In the genomic region with DNA sequence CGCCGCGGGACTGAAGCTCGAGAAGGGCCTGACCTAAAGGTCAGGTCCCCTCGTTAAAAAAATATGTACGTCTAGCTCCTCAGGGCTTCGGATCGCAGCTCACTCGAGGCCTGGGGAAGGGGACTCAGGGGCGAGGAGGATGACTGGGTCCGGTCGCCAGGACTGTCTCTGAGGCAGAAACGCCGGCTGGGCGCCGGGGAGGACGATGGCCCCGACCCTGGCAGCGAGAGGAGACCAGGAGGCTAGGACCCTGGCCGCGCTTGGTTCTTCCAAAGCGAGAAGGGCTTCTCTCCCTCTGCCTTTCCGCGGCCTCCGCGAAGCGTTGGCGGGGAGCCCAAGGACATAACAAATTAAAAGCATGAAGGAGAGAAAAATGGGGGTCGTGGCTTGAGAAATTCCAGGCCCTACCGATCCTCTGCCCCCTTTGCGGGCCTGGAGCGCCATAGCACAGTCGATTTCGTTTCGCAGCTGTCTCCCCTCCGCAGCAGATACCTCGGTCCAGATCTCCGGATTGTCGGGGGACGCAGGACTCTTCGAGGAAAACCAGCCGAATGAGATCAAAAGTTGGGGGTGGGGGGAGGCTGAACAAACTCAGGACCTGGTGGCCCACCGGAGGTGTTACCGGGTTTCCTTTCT, we compare ENCODE assay signal across 13 cellular contexts. TPM values are rescaled to one million over a fixed set of nuclear protein-coding genes. Genes with fewer than 3 reads are reported as not detected.
A peak's percentile ranks its signal among the peaks of the same experiment; 100 is the strongest.
DNase-seq lines count a peak whose midpoint lies in the region; ATAC-seq, FAIRE-seq and TF ChIP-seq lines count a peak whose summit lies in the region.
"Had no signal": no experiment of that assay in that cellular context is flagged by ENCODE, and none has a peak within 500 bp of the region (broad histone marks: within the 10 kb centered on the region; RNA-seq: fewer than 3 reads in every experiment).

No MANE protein-coding gene starts in this region.

- H2BK5ac ChIP-seq in H1 (ENCODE audit: low read depth, low read length): no peak overlapping the region

- no peak overlapping the region for H2AFZ ChIP-seq in H1 (ENCODE audit: low read length)
- H2AFZ ChIP-seq in neuron (ENCODE audit: low read depth, low read length): peak overlapping the region; percentile 3

- H3K4me2 ChIP-seq in BLaER1 (no peak overlapping the region), H1 (ENCODE audit: insufficient read depth in 1 of 2, low read depth in 2 of 2, low read length in 2 of 2) (peak overlapping the region; percentile 57 to 81)

- H3K27me3 ChIP-seq in BLaER1: peaks cover 100% of the 10 kb centered on the region
- peaks cover 98 to 100% (median 99%) of the 10 kb centered on the region in 4 experiments for H3K27me3 ChIP-seq in H1 (replicated peaks in 1 of 4; ENCODE audit: control insufficient read depth in 3 of 4, extremely low read depth in 1 of 4, insufficient read depth in 3 of 4, low read length in 3 of 4)
- peaks cover 91% of the 10 kb centered on the region for H3K27me3 ChIP-seq in neuron (ENCODE audit: insufficient read depth, low read length)

- H3K36me3 ChIP-seq in BLaER1: no peaks in the 10 kb centered on the region
- peaks cover 0 to 17% (median 0%) of the 10 kb centered on the region in 4 experiments; a peak in 2 of 8 replicates for H3K36me3 ChIP-seq in H1 (ENCODE audit: control insufficient read depth in 2 of 4, insufficient read depth in 4 of 4, low read length in 3 of 4)
- H3K36me3 ChIP-seq in neuron (ENCODE audit: insufficient read depth, low read length): no peaks in the 10 kb centered on the region
- H3K36me3 ChIP-seq: tibial nerve had no signal

- H3K79me1 ChIP-seq in H1 (ENCODE audit: low read depth, low read length): no peaks in the 10 kb centered on the region

- ATAC-seq in HG02759 (IDR thresholded peaks at IDR 0.05; ENCODE audit: unreplicated experiment): no peak

- TF ChIP-seq CTCF in GM13977 (IDR thresholded peaks at IDR 0.05; ENCODE audit: extremely low read depth, insufficient read depth, missing control alignments) (no peak), H1 (IDR thresholded peaks at IDR 0.05; ENCODE audit: control extremely low read depth in 1 of 3, insufficient read depth in 1 of 3, low read depth in 1 of 3, low read length in 3 of 3) (no peak)

- whole genome bisulfite sequencing in H1 (ENCODE audit: extremely low coverage in 1 of 2, insufficient coverage in 1 of 2, insufficient read length in 1 of 2, insufficient replicate concordance in 2 of 2, low coverage in 1 of 2, low lambda C conversion rate in 2 of 2, missing lambda C conversion rate in 1 of 2), 2 experiments: 2% methylated on average over 39 of the region's 44 CpGs; no CpG with 5 or more reads in 1 of the 2 experiments

- H4K20me1 ChIP-seq in BLaER1 (peaks cover 86% of the 10 kb centered on the region), H1 (replicated peaks in 1 of 2; ENCODE audit: control insufficient read depth in 1 of 2, insufficient read depth in 2 of 2, low read length in 2 of 2) (peaks cover 47% of the 10 kb centered on the region in 2 experiments)

- no peak overlapping the region for H3K23ac ChIP-seq in H1 (ENCODE audit: insufficient read length)

- no peak overlapping the region for H2BK20ac ChIP-seq in H1 (ENCODE audit: low read length)

- in situ Hi-C loops in GM13977 (cut with MboI; ENCODE audit: low pct_unique_long_range_greater_than_20kb, low sequenced_read_pairs, unreplicated experiment): loop anchor here (25.0 kb wide), 1 partner anchor 1601 kb away; a partner anchor contains a TSS

- H2BK12ac ChIP-seq in H1 (ENCODE audit: low read depth, low read length): peak overlapping the region; percentile 80

- no peak overlapping the region for H3K56ac ChIP-seq in H1 (replicated peaks; ENCODE audit: insufficient read length, low read depth, low read length)

- H3K23me2 ChIP-seq in H1 (ENCODE audit: low read depth, low read length): peaks cover 5% of the 10 kb centered on the region; the same call in 1 of the 2 replicates

- H4K5ac ChIP-seq in H1 (ENCODE audit: insufficient read length, low read depth, low read length): no peak overlapping the region

- TF ChIP-seq POLR2A in H1 (IDR thresholded peaks at IDR 0.05; ENCODE audit: control extremely low read depth in 1 of 2, low read depth in 2 of 2, low read length in 2 of 2): no peak

- no peak overlapping the region for H3K18ac ChIP-seq in H1 (ENCODE audit: extremely low read depth, low read length)

- H3K9ac ChIP-seq in BLaER1 (no peak overlapping the region), H1 (replicated peaks in 1 of 4; ENCODE audit: extremely low read depth in 1 of 4, low read depth in 3 of 4, low read length in 3 of 4) (no peak overlapping the region)

- no peak overlapping the region for H2AK5ac ChIP-seq in H1 (ENCODE audit: low read depth, low read length)

- DNase-seq in GM13977 (ENCODE audit: low spot score) (peak; percentile 33), H1 (ENCODE audit: low read depth in 1 of 2, low spot score in 2 of 2) (peak in 1 of 2 experiments; percentile 68), UCSD-AML1 (lab: John Stamatoyannopoulos, UW; ENCODE audit: unreplicated experiment) (no peak), SW 1271 (lab: John Stamatoyannopoulos, UW) (no peak)
- DNase-seq in central memory CD4-positive, alpha-beta T cell: no peak
- DNase-seq: Karpas-422, NCI-H2227 treated with DMSO at 0.1 percent for 48 hours had no signal

- no peak overlapping the region for H2BK120ac ChIP-seq in H1 (replicated peaks; ENCODE audit: low read depth, low read length)

- H4K8ac ChIP-seq in H1 (ENCODE audit: extremely low read depth, insufficient read depth, low read length): no peak overlapping the region; the same call in 1 of the 2 replicates

- no peak overlapping the region for H3K14ac ChIP-seq in H1 (ENCODE audit: insufficient read length)

- FAIRE-seq in H1 (lab: Jason Lieb, UNC): no peak
- FAIRE-seq: frontal cortex had no signal

- no peak overlapping the region for H4K91ac ChIP-seq in H1 (replicated peaks; ENCODE audit: insufficient read length, low read length)

- H2BK15ac ChIP-seq in H1 (ENCODE audit: low read length): no peak overlapping the region

- no peak overlapping the region for H3K27ac ChIP-seq in BLaER1
- no peak overlapping the region for H3K27ac ChIP-seq in H1 (ENCODE audit: low read depth, low read length)

- H3K9me3 ChIP-seq in BLaER1 (peaks cover 53% of the 10 kb centered on the region), H1 (ENCODE audit: insufficient read depth in 2 of 2, low read depth in 1 of 2, low read length in 1 of 2) (no peaks in the 10 kb centered on the region), neuron (ENCODE audit: low read length) (peaks cover 5% of the 10 kb centered on the region)
- H3K9me3 ChIP-seq: tibial nerve had no signal

- H3K4me3 ChIP-seq in BLaER1 (peak overlapping the region; percentile 53), H1 (ENCODE audit: extremely low read depth in 1 of 4, insufficient read depth in 2 of 4, low read depth in 3 of 4, low read length in 4 of 4) (peak overlapping the region in 2 of 4 experiments; percentile 5 to 51; a peak in 3 of 8 replicates), neuron (ENCODE audit: low read length) (no peak overlapping the region)

- no peak overlapping the region for H3K4ac ChIP-seq in H1 (replicated peaks; ENCODE audit: insufficient read length, low read depth, low read length)

- POLR2A ChIA-PET in H1 (lab: Charles Lee; ENCODE audit: partially characterized antibody): interaction anchor here (1.0 to 2.8 kb wide), 5 partner anchors 10 to 105 kb away, joined by 4 to 10 read pairs (median 6); a partner anchor contains a TSS

- H3K79me2 ChIP-seq in H1 (ENCODE audit: control insufficient read depth in 1 of 2, insufficient read depth in 2 of 2, low read length in 2 of 2): no peaks in the 10 kb centered on the region

- no peak for TF ChIP-seq RAD21 in H1 (IDR thresholded peaks at IDR 0.05 in 1 of 2, conservative IDR thresholded peaks at IDR 0.05 in 1 of 2; ENCODE audit: low read depth in 2 of 2, low read length in 2 of 2)

- TF ChIP-seq EP300 in H1 (IDR thresholded peaks at IDR 0.05; ENCODE audit: borderline replicate concordance in 1 of 2, low read depth in 2 of 2, low read length in 2 of 2): no peak

- peaks cover 21% of the 10 kb centered on the region for H3K4me1 ChIP-seq in BLaER1
- H3K4me1 ChIP-seq in H1 (replicated peaks in 1 of 4; ENCODE audit: control insufficient read depth in 3 of 4, insufficient read depth in 4 of 4, low read length in 3 of 4): peaks cover 2 to 35% (median 24%) of the 10 kb centered on the region in 4 experiments
- peaks cover 15% of the 10 kb centered on the region for H3K4me1 ChIP-seq in neuron (ENCODE audit: insufficient read depth, low read length)

- CTCF ChIA-PET in H1 (lab: Charles Lee; ENCODE audit: partially characterized antibody): interaction anchor here (0.6 to 2.1 kb wide), 6 partner anchors 9 to 100 kb away, joined by 3 to 8 read pairs (median 6); no protein-coding TSS in a partner anchor

TF ChIP-seq in H1, 55 proteins besides CTCF, POLR2A, EP300 and RAD21:
- no peak for TF ChIP-seq NRF1 (IDR thresholded peaks at IDR 0.05; ENCODE audit: low read depth, low read length)
- TF ChIP-seq RNF2 (IDR thresholded peaks at IDR 0.05; ENCODE audit: borderline replicate concordance, low read depth, low read length, missing control alignments, poor library complexity, severe bottlenecking): peak; percentile 99
- peak; percentile 55; the same call in 1 of the 2 replicates for TF ChIP-seq CBX8 (IDR thresholded peaks at IDR 0.05; ENCODE audit: borderline replicate concordance, low read depth, low read length)
- TF ChIP-seq KDM4A (IDR thresholded peaks at IDR 0.05; ENCODE audit: low read depth, low read length, severe bottlenecking): peak; percentile 28

RNA-seq across cellular contexts. Expression of a gene that starts 3.1 kb away (rescaled TPM):
- not detected in 2 replicates for total RNA-seq in H1 (2021; fragmentation: NEBNext Ultra II Directional; extraction: Animal tissue kit (Norgen Biotek cat#: 25700))
- not detected in 2 replicates for polyA plus RNA-seq in H1 (2011; rRNA removed)
- polyA plus RNA-seq in H1 (2011; cell fraction: cytosol; rRNA removed): not detected
- not detected for polyA plus RNA-seq in H1 (2011; cell fraction: nucleus; rRNA removed)
- not detected in 4 replicates for polyA plus RNA-seq in H1 (2012, experiment 1 of 2)
- not detected for polyA plus RNA-seq in H1 (2012, experiment 2 of 2)
- polyA plus RNA-seq in H1 (2013, experiment 1 of 2): not detected
- not detected for polyA plus RNA-seq in H1 (2013, experiment 2 of 2)
- not detected in 2 replicates for polyA minus RNA-seq in H1 (2011; rRNA and poly(A)+ RNA removed)
- polyA minus RNA-seq in H1 (2011; cell fraction: cytosol; rRNA and poly(A)+ RNA removed): not detected
- not detected for polyA minus RNA-seq in H1 (2011; cell fraction: nucleus; rRNA and poly(A)+ RNA removed)
- total RNA-seq: cerebellum, tibial nerve had no signal
